Comparison of ENCODE assay signal across 9 cellular contexts in the genomic region with DNA sequence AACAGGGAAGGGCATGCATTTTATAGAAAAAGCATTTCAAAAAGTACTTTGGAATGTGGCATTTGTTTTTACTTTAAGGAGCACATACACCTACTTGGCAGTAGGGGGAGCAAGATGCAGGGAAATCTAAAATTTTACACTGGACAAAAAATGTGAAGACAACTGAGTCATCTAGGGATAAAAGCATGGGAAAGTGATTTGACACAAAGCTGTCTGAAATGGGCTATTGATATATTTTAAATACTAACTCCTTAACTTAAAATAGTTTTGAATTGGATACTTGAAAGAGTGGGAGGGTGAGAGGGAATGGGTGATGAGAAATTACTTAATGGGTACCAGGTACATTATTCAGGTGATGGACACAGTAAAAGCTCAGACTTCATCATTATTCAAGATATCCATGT. TPM values are rescaled to one million over a fixed set of nuclear protein-coding genes. Genes with fewer than 3 reads are reported as not detected.
DNase-seq lines count a peak whose midpoint lies in the region; ATAC-seq, FAIRE-seq and TF ChIP-seq lines count a peak whose summit lies in the region.
"Had no signal": no experiment of that assay in that cellular context is flagged by ENCODE, and none has a peak within 500 bp of the region (broad histone marks: within the 10 kb centered on the region; RNA-seq: fewer than 3 reads in every experiment).

No MANE protein-coding gene starts in this region.

- no peaks in the 10 kb centered on the region for H3K36me3 Mint-ChIP-seq in astrocyte (ENCODE audit: low read depth, unreplicated experiment)

- ATAC-seq in left lung (peak; percentile 74), GM21619 (IDR thresholded peaks at IDR 0.05; ENCODE audit: unreplicated experiment) (no peak), HG03135 (IDR thresholded peaks at IDR 0.05; ENCODE audit: unreplicated experiment) (no peak)

- no peaks in the 10 kb centered on the region for H3K4me1 Mint-ChIP-seq in astrocyte (ENCODE audit: low read depth, unreplicated experiment)

- H3K9ac ChIP-seq in astrocyte (ENCODE audit: low read length), result no peak overlapping the region

- FAIRE-seq in astrocyte (lab: Jason Lieb, UNC), result peak; percentile 26

- no peaks in the 10 kb centered on the region for H3K79me2 ChIP-seq in astrocyte (ENCODE audit: insufficient read depth, low read length)

- TF ChIP-seq CTCF in astrocyte (IDR thresholded peaks at IDR 0.05; ENCODE audit: insufficient read depth, low read depth, low read length), result peak; percentile 86
- TF ChIP-seq CTCF in left lung (IDR thresholded peaks at IDR 0.05), result peak; percentile 64 to 73

- H3K4me1 ChIP-seq in astrocyte (ENCODE audit: insufficient read depth, low read length) (no peaks in the 10 kb centered on the region), left lung (no peaks in the 10 kb centered on the region)

- H3K9me3 ChIP-seq in astrocyte (ENCODE audit: insufficient read depth, low read depth, low read length) (no peaks in the 10 kb centered on the region), left lung (no peaks in the 10 kb centered on the region)

- H3K27ac ChIP-seq in astrocyte (ENCODE audit: low read depth, low read length) (no peak overlapping the region), left lung (no peak overlapping the region)

- no peak overlapping the region for H3K27ac Mint-ChIP-seq in astrocyte (ENCODE audit: unreplicated experiment)

- H3K4me3 Mint-ChIP-seq in astrocyte (ENCODE audit: unreplicated experiment), result no peak overlapping the region

- H3K36me3 ChIP-seq in astrocyte (ENCODE audit: insufficient read depth, low read length) (no peaks in the 10 kb centered on the region), left lung (no peaks in the 10 kb centered on the region)

- H2AFZ ChIP-seq in astrocyte (ENCODE audit: low read depth, low read length), result no peak overlapping the region

- intact Hi-C loops in left lung (cut with DNase I), result no loop called here

- H3K27me3 Mint-ChIP-seq in astrocyte (ENCODE audit: low read depth, unreplicated experiment), result peaks cover 7% of the 10 kb centered on the region

- DNase-seq in EH (ENCODE audit: low read depth), result peak; percentile 57
- peak; percentile 10 for DNase-seq in Jurkat, Clone E6-1 (ENCODE audit: low read depth, low spot score)
- peak; percentile 23 for DNase-seq in astrocyte (ENCODE audit: low read depth)
- no peak for DNase-seq in left lung
- no peak for DNase-seq in HPDE6-E6E7 (ENCODE audit: extremely low spot score)
- no peak for DNase-seq in AG08396 (ENCODE audit: low spot score)

- no peak overlapping the region for H3K4me2 ChIP-seq in astrocyte (ENCODE audit: low read length)

- H4K20me1 ChIP-seq in astrocyte (ENCODE audit: insufficient read depth, low read length), result no peaks in the 10 kb centered on the region

- no peaks in the 10 kb centered on the region for H3K9me3 Mint-ChIP-seq in astrocyte (ENCODE audit: unreplicated experiment)

- no peak overlapping the region for H3K4me3 ChIP-seq in Jurkat, Clone E6-1 (ENCODE audit: low read length)
- H3K4me3 ChIP-seq in astrocyte (ENCODE audit: insufficient read depth, low read depth, low read length), result no peak overlapping the region
- H3K4me3 ChIP-seq in left lung, result no peak overlapping the region

- H3K27me3 ChIP-seq in astrocyte (ENCODE audit: insufficient read depth, low read length), result peaks cover 6% of the 10 kb centered on the region
- peaks cover 4 to 17% of the 10 kb centered on the region in 2 donors for H3K27me3 ChIP-seq in left lung

RNA-seq across cellular contexts. Expression of a gene that starts 15.8 kb away (rescaled TPM):
- polyA plus RNA-seq in Jurkat, Clone E6-1 (2012; ENCODE audit: insufficient read depth, insufficient read length), result not detected
- total RNA-seq in astrocyte (11.3 and 13.1 TPM in 2 replicates), left lung (1 to 10 TPM in 1 of 2 donors, under 1 TPM in 1; 0.79 to 1.9 TPM)
- total RNA-seq: T-helper 2 cell treated with Interferon-gamma antibody and Interleukin-4, amounts not matched to agents 100 ng/mL and 5 ng/mL, for 36 hours had no signal

Comparison
In these comparisons a context has a peak if more than half of its experiments do, and no peak if none do; other contexts are left out.
1. DNase-seq: peak in EH (single experiment), Jurkat, Clone E6-1 (single experiment) and astrocyte (single experiment); none in left lung (0 of 2), HPDE6-E6E7 (single experiment) and AG08396 (single experiment).